19 cellular contexts compared by ENCODE assay signal in genomic region chr9:84780385-84780784, GRCh38.
DNase-seq lines count a peak whose midpoint lies in the region; ATAC-seq, FAIRE-seq and TF ChIP-seq lines count a peak whose summit lies in the region.
"Had no signal": no experiment of that assay in that cellular context is flagged by ENCODE, and none has a peak within 500 bp of the region (broad histone marks: within the 10 kb centered on the region; RNA-seq: fewer than 3 reads in every experiment).

No MANE protein-coding gene starts in this region.

- no peaks in the 10 kb centered on the region for H3K36me3 ChIP-seq in HepG2 (replicated peaks in 1 of 2; ENCODE audit: control insufficient read depth in 1 of 2, insufficient read depth in 2 of 2, low read length in 2 of 2)
- H3K36me3 ChIP-seq: BE2C, HAP-1 had no signal

- no peak for DNase-seq in NCI-H2107 (lab: John Stamatoyannopoulos, UW)
- no peak for DNase-seq in activated CD8-positive, alpha-beta memory T cell treated with anti-CD3 and anti-CD28 coated beads, Interleukin-2, amount 10 ng/mL, durations not matched to agents 7 days and 5 days
- no peak for DNase-seq in HepG2 (ENCODE audit: low spot score)
- DNase-seq: BE2C; CD4-positive, alpha-beta memory T cell; DMS79; IMR-90; Kasumi-1; KBM-7 had no signal

- H3K4me1 ChIP-seq in HepG2 (ENCODE audit: insufficient read depth, low read length) = no peaks in the 10 kb centered on the region
- H3K4me1 ChIP-seq: A549, BE2C, HAP-1 had no signal

- H3K4me3 ChIP-seq in HepG2 (replicated peaks in 1 of 3; ENCODE audit: insufficient read depth in 1 of 3, low read depth in 2 of 3, low read length in 3 of 3) = no peak overlapping the region
- H3K4me3 ChIP-seq: A549, HAP-1 had no signal

- no peaks in the 10 kb centered on the region for H3K79me2 ChIP-seq in HepG2 (ENCODE audit: insufficient read depth, low read length)

- ATAC-seq in GM18870 (IDR thresholded peaks at IDR 0.05; ENCODE audit: unreplicated experiment) (peak; percentile 48), HG02610 (IDR thresholded peaks at IDR 0.05; ENCODE audit: unreplicated experiment) (peak; percentile 42), HG03432 (IDR thresholded peaks at IDR 0.05; ENCODE audit: unreplicated experiment) (peak; percentile 65), GM21723 (IDR thresholded peaks at IDR 0.05; ENCODE audit: unreplicated experiment) (no peak), HepG2 (no peak)
- no peak for ATAC-seq in activated CD8-positive, alpha-beta memory T cell treated with anti-CD3 and anti-CD28 coated beads, Interleukin-2, amount 10 ng/mL, durations not matched to agents 7 days and 5 days
- ATAC-seq: A549 had no signal

- H3K36me3 Mint-ChIP-seq in activated CD8-positive, alpha-beta memory T cell treated with anti-CD3 and anti-CD28 coated beads, Interleukin-2, amount 10 ng/mL, durations not matched to agents 7 days and 5 days = peaks cover 2% of the 10 kb centered on the region
- H3K36me3 Mint-ChIP-seq: CD4-positive, alpha-beta memory T cell had no signal

- no peaks in the 10 kb centered on the region for H4K20me1 ChIP-seq in HepG2 (ENCODE audit: insufficient read depth, low read length)

- no peaks in the 10 kb centered on the region; a peak in 1 of 5 replicates for H3K27me3 ChIP-seq in HepG2 (ENCODE audit: control insufficient read depth in 1 of 2, insufficient read depth in 2 of 2, low read length in 2 of 2)
- H3K27me3 ChIP-seq: BE2C had no signal

- no peak overlapping the region for H3K4me3 Mint-ChIP-seq in activated CD8-positive, alpha-beta memory T cell treated with anti-CD3 and anti-CD28 coated beads, Interleukin-2, amount 10 ng/mL, durations not matched to agents 7 days and 5 days
- H3K4me3 Mint-ChIP-seq: CD4-positive, alpha-beta memory T cell had no signal

- peaks cover 2% of the 10 kb centered on the region for H3K9me3 Mint-ChIP-seq in activated CD8-positive, alpha-beta memory T cell treated with anti-CD3 and anti-CD28 coated beads, Interleukin-2, amount 10 ng/mL, durations not matched to agents 7 days and 5 days (ENCODE audit: low read depth)

- TF ChIP-seq EP300 in HepG2 (IDR thresholded peaks at IDR 0.05; ENCODE audit: low read depth in 2 of 2, low read length in 2 of 2) = no peak
- TF ChIP-seq EP300 in HepG2 (CRISPR knock-in tag; IDR thresholded peaks at IDR 0.05; ENCODE audit: borderline replicate concordance) = no peak

- TF ChIP-seq POLR2A in HepG2 (IDR thresholded peaks at IDR 0.05; ENCODE audit: insufficient read depth in 1 of 2, low read depth in 2 of 2, low read length in 2 of 2) = no peak

- no peak for TF ChIP-seq CTCF in HepG2 (CRISPR knock-in tag; IDR thresholded peaks at IDR 0.05)

- H3K27ac Mint-ChIP-seq in activated CD8-positive, alpha-beta memory T cell treated with anti-CD3 and anti-CD28 coated beads, Interleukin-2, amount 10 ng/mL, durations not matched to agents 7 days and 5 days = no peak overlapping the region
- H3K27ac Mint-ChIP-seq: CD4-positive, alpha-beta memory T cell had no signal

- TF ChIP-seq RAD21 in HepG2 (CRISPR knock-in tag; IDR thresholded peaks at IDR 0.05) = no peak

- POLR2A ChIA-PET in HepG2 (lab: Yijun Ruan, JAX) = no interaction called here

- no peak overlapping the region for H3K27ac ChIP-seq in HepG2 (ENCODE audit: extremely low read length, insufficient read depth, low read length)
- H3K27ac ChIP-seq: A549, C4-2B, HL-60 had no signal

- no peak overlapping the region for H3K4me2 ChIP-seq in HepG2 (ENCODE audit: low read depth, low read length)
- H3K4me2 ChIP-seq: A549 had no signal

- no peak overlapping the region for H3K9ac ChIP-seq in HepG2 (ENCODE audit: insufficient read depth, low read depth, low read length)

- no peak for FAIRE-seq in HepG2 (lab: Jason Lieb, UNC)
- FAIRE-seq: A549, GM12892, H1 had no signal

- no peaks in the 10 kb centered on the region for H3K4me1 Mint-ChIP-seq in activated CD8-positive, alpha-beta memory T cell treated with anti-CD3 and anti-CD28 coated beads, Interleukin-2, amount 10 ng/mL, durations not matched to agents 7 days and 5 days
- H3K4me1 Mint-ChIP-seq: CD4-positive, alpha-beta memory T cell had no signal

- CTCF ChIA-PET in activated CD8-positive, alpha-beta memory T cell treated with anti-CD3 and anti-CD28 coated beads, Interleukin-2, amount 10 ng/mL, durations not matched to agents 7 days and 5 days (lab: Charles Lee) = interaction anchor here (0.8 to 6.8 kb wide), 5 partner anchors 9 to 383 kb away, joined by 3 to 72 read pairs (median 4); no protein-coding TSS in a partner anchor
- CTCF ChIA-PET in HepG2 (lab: Yijun Ruan, JAX; ENCODE audit: low intra/inter-chr PET ratio, low total read pairs) = interaction anchor here (1.5 kb wide), 1 partner anchor 382 kb away, joined by 3 read pairs; no protein-coding TSS in a partner anchor

- H2AFZ ChIP-seq in HepG2 (ENCODE audit: low read length) = no peak overlapping the region

- intact Hi-C loops in HepG2 (cut with micrococcal nuclease; ENCODE audit: unreplicated experiment) = no loop called here

- H3K27me3 Mint-ChIP-seq in activated CD8-positive, alpha-beta memory T cell treated with anti-CD3 and anti-CD28 coated beads, Interleukin-2, amount 10 ng/mL, durations not matched to agents 7 days and 5 days = peaks cover 15% of the 10 kb centered on the region

- in situ Hi-C loops in HepG2 (cut with HindIII; ENCODE audit: extremely low pct_ligation_motif_present, low pct_unique_long_range_greater_than_20kb) = loop anchor here (5.0 kb wide), 1 partner anchor 383 kb away; no protein-coding TSS in a partner anchor

- no peaks in the 10 kb centered on the region for H3K9me3 ChIP-seq in HepG2 (ENCODE audit: low read length)
- H3K9me3 ChIP-seq: A549, BE2C, HAP-1 had no signal

- no TSS peak for BruUV-seq in HepG2 (replicated peaks; lab: Mats Ljungman, UMichigan)

- WGBS in HepG2 (ENCODE audit: low lambda C conversion rate) = 6% methylated on average over 5 of the region's 5 CpGs

TF ChIP-seq in HepG2, 621 proteins besides CTCF, POLR2A, EP300 and RAD21:
- TF ChIP-seq JDP2 (CRISPR knock-in tag; IDR thresholded peaks at IDR 0.05; ENCODE audit: borderline replicate concordance) (no peak), HES4 (CRISPR knock-in tag; IDR thresholded peaks at IDR 0.05; ENCODE audit: borderline replicate concordance) (no peak), MXD4 (CRISPR knock-in tag; IDR thresholded peaks at IDR 0.05) (no peak), CEBPB (IDR thresholded peaks at IDR 0.05; ENCODE audit: borderline replicate concordance, low read depth, low read length) (no peak), ZBTB10 (CRISPR knock-in tag; IDR thresholded peaks at IDR 0.05; ENCODE audit: borderline replicate concordance) (no peak), ZNF225 (CRISPR knock-in tag; IDR thresholded peaks at IDR 0.05) (no peak), RARA (CRISPR knock-in tag; IDR thresholded peaks at IDR 0.05) (no peak), MAZ (IDR thresholded peaks at IDR 0.05; ENCODE audit: borderline replicate concordance, low read depth, low read length) (no peak), MAZ (CRISPR knock-in tag; IDR thresholded peaks at IDR 0.05; ENCODE audit: low read depth) (no peak), ZNF598 (CRISPR knock-in tag; IDR thresholded peaks at IDR 0.05; ENCODE audit: borderline replicate concordance) (no peak), AGO2 (optimal IDR thresholded peaks at IDR 0.05; ENCODE audit: low read depth, low read length) (no peak), CREBL2 (CRISPR knock-in tag; IDR thresholded peaks at IDR 0.05; ENCODE audit: borderline replicate concordance) (no peak), GPN1 (CRISPR knock-in tag; IDR thresholded peaks at IDR 0.05; ENCODE audit: borderline replicate concordance) (no peak), ZNF275 (CRISPR knock-in tag; IDR thresholded peaks at IDR 0.05; ENCODE audit: borderline replicate concordance) (no peak), ZFAT (CRISPR knock-in tag; conservative IDR thresholded peaks at IDR 0.05) (no peak), FOSL2 (CRISPR knock-in tag; IDR thresholded peaks at IDR 0.05) (no peak)

Comparison
In these comparisons a context has a peak if more than half of its experiments do, and no peak if none do; other contexts are left out.
1. ATAC-seq: peak in GM18870 (single experiment), HG02610 (single experiment) and HG03432 (single experiment); none in GM21723 (single experiment), activated CD8-positive, alpha-beta memory T cell treated with anti-CD3 and anti-CD28 coated beads, Interleukin-2, amount 10 ng/mL, durations not matched to agents 7 days and 5 days (single experiment) and HepG2 (single experiment).